28 cellular contexts compared by ENCODE assay signal in genomic region chr7:65301007-65301406, GRCh38.
"Had no signal": no experiment of that assay in that cellular context is flagged by ENCODE, and none has a peak within 500 bp of the region (broad histone marks: within the 10 kb centered on the region; RNA-seq: fewer than 3 reads in every experiment).

No MANE protein-coding gene starts in this region.

- H3K4me1 ChIP-seq: esophagus squamous epithelium, left ventricle myocardium inferior, prostate gland, right atrium auricular region, tibial nerve, upper lobe of left lung had no signal

- H3K4me2 ChIP-seq: smooth muscle cell had no signal

- H3K27me3 ChIP-seq: right atrium auricular region, tibial nerve, upper lobe of left lung had no signal

- H3K27ac Mint-ChIP-seq: immature natural killer cell; memory B cell; naive thymus-derived CD8-positive, alpha-beta T cell; nephron progenitor cell; stimulated activated effector memory CD8-positive, alpha-beta T cell treated with anti-CD3 and anti-CD28 coated beads, Interleukin-12 subunit alpha, Interleukin-12 subunit beta, amount 100 ng/mL, for 72 hours had no signal

- H3K9me3 Mint-ChIP-seq: immature natural killer cell; memory B cell; naive thymus-derived CD8-positive, alpha-beta T cell; stimulated activated effector memory CD8-positive, alpha-beta T cell treated with anti-CD3 and anti-CD28 coated beads, Interleukin-12 subunit alpha, Interleukin-12 subunit beta, amount 100 ng/mL, for 72 hours had no signal

- H3K4me3 Mint-ChIP-seq: immature natural killer cell; memory B cell; naive thymus-derived CD8-positive, alpha-beta T cell; nephron progenitor cell; stimulated activated effector memory CD8-positive, alpha-beta T cell treated with anti-CD3 and anti-CD28 coated beads, Interleukin-12 subunit alpha, Interleukin-12 subunit beta, amount 100 ng/mL, for 72 hours had no signal

- H3K4me3 ChIP-seq: coronary artery, esophagus squamous epithelium, left ventricle myocardium inferior, lung, prostate gland, right atrium auricular region, smooth muscle cell, thoracic aorta, tibial nerve, upper lobe of left lung had no signal

- H3K27ac ChIP-seq: coronary artery, esophagus squamous epithelium, left ventricle myocardium inferior, prostate gland, right atrium auricular region, thoracic aorta, tibial nerve, upper lobe of left lung had no signal

- H3K36me3 ChIP-seq: esophagus squamous epithelium, left ventricle myocardium inferior, prostate gland, right atrium auricular region, thoracic aorta, tibial nerve, upper lobe of left lung had no signal

- ATAC-seq: left colon; naive thymus-derived CD8-positive, alpha-beta T cell; sciatic nerve; stimulated activated effector memory CD8-positive, alpha-beta T cell treated with anti-CD3 and anti-CD28 coated beads, Interleukin-12 subunit alpha, Interleukin-12 subunit beta, amount 100 ng/mL, for 72 hours; stimulated activated naive CD8-positive, alpha-beta T cell treated with anti-CD3 and anti-CD28 coated beads, Interleukin-15, Interleukin-2, amounts not matched to agents 100 U/mL and 50 U/mL, for 24 hours had no signal

- DNase-seq: dermis blood vessel endothelial cell; effector memory CD4-positive, alpha-beta T cell; esophagus squamous epithelium; hypothalamus; immature natural killer cell; islet precursor cell; kidney glomerular epithelial cell; left colon; left ventricle myocardium inferior; midbrain; naive thymus-derived CD8-positive, alpha-beta T cell; nephron progenitor cell; nucleus accumbens; stimulated activated CD4-positive, alpha-beta T cell treated with anti-CD3 and anti-CD28 coated beads, Interleukin-12 subunit alpha, Interleukin-12 subunit beta, amount 100 ng/mL, for 4 hours; stimulated activated CD4-positive, alpha-beta T cell treated with anti-CD3 and anti-CD28 coated beads, Interleukin-1b, Interleukin-23, amount 100 ng/mL, for 48 hours; stimulated activated CD4-positive, alpha-beta T cell treated with anti-CD3 and anti-CD28 coated beads, Interleukin-4, amount 100 ng/mL, for 1 hour; stimulated activated naive CD8-positive, alpha-beta T cell treated with anti-CD3 and anti-CD28 coated beads, Interleukin-15, Interleukin-2, amounts not matched to agents 100 U/mL and 50 U/mL, for 24 hours; upper lobe of left lung had no signal
